ENCODE assay signal across 8 cellular contexts in the genomic region with DNA sequence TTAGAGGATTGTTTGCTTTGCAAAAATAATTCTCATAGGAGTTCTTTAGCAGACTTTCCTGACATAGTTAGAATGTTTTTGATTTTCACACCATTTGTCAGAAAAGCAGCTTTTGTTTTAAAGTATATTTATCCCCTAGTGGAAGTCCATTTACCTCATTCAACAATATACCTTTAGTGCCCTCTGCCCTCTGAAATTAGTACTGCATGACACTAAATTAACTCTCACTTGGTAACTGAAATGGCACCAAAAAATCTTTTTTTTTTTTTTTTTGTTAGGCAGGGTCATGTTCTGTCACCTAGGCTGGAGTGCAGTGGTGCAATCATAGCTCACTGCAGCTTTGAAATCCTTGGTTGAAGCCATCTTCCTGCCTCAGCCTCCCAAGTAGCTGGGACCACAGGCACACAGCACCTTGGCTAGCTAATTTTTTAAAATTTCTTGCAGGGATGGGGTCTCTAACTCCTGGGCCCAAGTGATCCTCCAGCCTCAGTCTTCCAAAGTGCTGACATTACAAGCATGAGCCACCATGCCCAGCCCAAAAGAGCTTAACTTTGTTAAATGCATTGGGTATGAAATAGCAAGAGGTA. TPM values are rescaled to one million over a fixed set of nuclear protein-coding genes. Genes with fewer than 3 reads are reported as not detected.
DNase-seq lines count a peak whose midpoint lies in the region; ATAC-seq and TF ChIP-seq lines count a peak whose summit lies in the region.

No MANE protein-coding gene starts in this region.

- ATAC-seq in HG03354 (IDR thresholded peaks at IDR 0.05; ENCODE audit: poor library complexity, severe bottlenecking, unreplicated experiment), result no peak

- peaks cover 26% of the 10 kb centered on the region for H3K4me1 Mint-ChIP-seq in endodermal cell

- H3K9me3 Mint-ChIP-seq in endodermal cell, result no peaks in the 10 kb centered on the region

- H3K4me1 ChIP-seq in endodermal cell (ENCODE audit: control insufficient read depth, insufficient read depth, low read length) (peaks cover 3% of the 10 kb centered on the region), prostate gland (replicated peaks) (peaks cover 6% of the 10 kb centered on the region)

- peaks cover 60% of the 10 kb centered on the region for H3K36me3 ChIP-seq in endodermal cell (ENCODE audit: control insufficient read depth, insufficient read depth, low read length)
- H3K36me3 ChIP-seq in prostate gland, result no peaks in the 10 kb centered on the region

- H3K27ac ChIP-seq in endodermal cell (ENCODE audit: low read depth, low read length) (no peak overlapping the region), prostate gland (no peak overlapping the region)

- H3K4me3 Mint-ChIP-seq in endodermal cell, result no peak overlapping the region

- H3K36me3 Mint-ChIP-seq in endodermal cell (ENCODE audit: low read depth), result peaks cover 39% of the 10 kb centered on the region

- DNase-seq in NCI-H82 (lab: John Stamatoyannopoulos, UW) (peak; percentile 46), NCI-H82 treated with DMSO at 0.1 percent for 48 hours (lab: John Stamatoyannopoulos, UW; ENCODE audit: unreplicated experiment) (no peak), NCI-H2171 treated with DMSO at 0.1 percent for 48 hours (lab: John Stamatoyannopoulos, UW) (peak; percentile 54), endodermal cell (no peak), prostate gland (ENCODE audit: low spot score) (no peak), GOT3 (lab: John Stamatoyannopoulos, UW) (no peak), dedifferentiated amniotic fluid mesenchymal stem cell (ENCODE audit: extremely low spot score) (no peak)

- intact Hi-C loops in prostate gland (cut with DNase I), result no loop called here

- H3K9me3 ChIP-seq in endodermal cell (ENCODE audit: control insufficient read depth, low read length), result no peaks in the 10 kb centered on the region
- no peaks in the 10 kb centered on the region for H3K9me3 ChIP-seq in prostate gland

- no peak overlapping the region for H3K4me3 ChIP-seq in endodermal cell (ENCODE audit: low read length)
- no peak overlapping the region for H3K4me3 ChIP-seq in prostate gland

- TF ChIP-seq POLR2A in prostate gland (IDR thresholded peaks at IDR 0.05), result no peak

- peak; percentile 85 for TF ChIP-seq CTCF in endodermal cell (conservative IDR thresholded peaks at IDR 0.05)
- TF ChIP-seq CTCF in prostate gland (IDR thresholded peaks at IDR 0.05), result peak; percentile 12 to 79 (median 64)

- no peaks in the 10 kb centered on the region for H3K27me3 Mint-ChIP-seq in endodermal cell (ENCODE audit: insufficient read depth)

- H3K27ac Mint-ChIP-seq in endodermal cell, result no peak overlapping the region

- H3K9ac ChIP-seq in endodermal cell (ENCODE audit: extremely low read depth, low read length, poor library complexity, severe bottlenecking), result no peak overlapping the region

- H3K27me3 ChIP-seq in endodermal cell (ENCODE audit: control insufficient read depth, insufficient read depth, low read length, poor library complexity, severe bottlenecking) (no peaks in the 10 kb centered on the region), prostate gland (replicated peaks; ENCODE audit: insufficient read depth) (no peaks in the 10 kb centered on the region)

RNA-seq across cellular contexts. Expression of gene LRRC42, which starts 13.6 kb away (rescaled TPM):
- 10 to 100 TPM; 46.0 to 55.1 TPM for total RNA-seq in endodermal cell
- 62.3 TPM for polyA plus RNA-seq in endodermal cell (2013, experiment 1 of 2)
- polyA plus RNA-seq in endodermal cell (2013, experiment 2 of 2), result 59.9 TPM
- 10 to 100 TPM; 21.1 to 31.8 TPM for total RNA-seq in prostate gland

RNA-seq across cellular contexts. Expression of gene IFT25, which starts 14.3 kb away (rescaled TPM):
- 10 to 100 TPM; 34.8 to 56.7 TPM for total RNA-seq in endodermal cell
- polyA plus RNA-seq in endodermal cell (2013, experiment 1 of 2), result 52.3 TPM
- 50.7 TPM for polyA plus RNA-seq in endodermal cell (2013, experiment 2 of 2)
- total RNA-seq in prostate gland, result 10 to 100 TPM; 13.7 to 18.9 TPM

RNA-seq across cellular contexts. Expression of gene LDLRAD1, which starts 58.2 kb away (rescaled TPM):
- total RNA-seq in endodermal cell, result not detected
- polyA plus RNA-seq in endodermal cell (2013, experiment 1 of 2), result not detected
- not detected for polyA plus RNA-seq in endodermal cell (2013, experiment 2 of 2)
- 1 to 10 TPM in 1 of 2 donors, under 1 TPM in 1; 0.55 to 3.3 TPM for total RNA-seq in prostate gland

Comparison
In these comparisons a context has a peak if more than half of its experiments do, and no peak if none do; other contexts are left out.
1. DNase-seq: peak in NCI-H82 (single experiment) and NCI-H2171 treated with DMSO at 0.1 percent for 48 hours (single experiment); none in NCI-H82 treated with DMSO at 0.1 percent for 48 hours (single experiment), endodermal cell (single experiment), prostate gland (single experiment), GOT3 (single experiment) and dedifferentiated amniotic fluid mesenchymal stem cell (single experiment).